Comparison of ENCODE assay signal across 2 cellular contexts in genomic region chr10:84429926-84430520, GRCh38.
TF ChIP-seq lines count a peak whose summit lies in the region.

No MANE protein-coding gene starts in this region.

TF ChIP-seq in HCT116, 20 proteins besides CTCF, POLR2A, EP300 and RAD21 (continued from another document):
- TF ChIP-seq JUND (IDR thresholded peaks at IDR 0.05): no peak
- TF ChIP-seq SIN3A (IDR thresholded peaks at IDR 0.05; ENCODE audit: low read depth): no peak
- TF ChIP-seq ATF3 (IDR thresholded peaks at IDR 0.05): no peak

TF ChIP-seq in HepG2, 621 proteins besides CTCF, POLR2A, EP300 and RAD21 (continued from another document):
- TF ChIP-seq ZNF576 (CRISPR knock-in tag; IDR thresholded peaks at IDR 0.05): no peak
- TF ChIP-seq DNMT3B (CRISPR knock-in tag; conservative IDR thresholded peaks at IDR 0.05): no peak
- TF ChIP-seq, protein P1, sequence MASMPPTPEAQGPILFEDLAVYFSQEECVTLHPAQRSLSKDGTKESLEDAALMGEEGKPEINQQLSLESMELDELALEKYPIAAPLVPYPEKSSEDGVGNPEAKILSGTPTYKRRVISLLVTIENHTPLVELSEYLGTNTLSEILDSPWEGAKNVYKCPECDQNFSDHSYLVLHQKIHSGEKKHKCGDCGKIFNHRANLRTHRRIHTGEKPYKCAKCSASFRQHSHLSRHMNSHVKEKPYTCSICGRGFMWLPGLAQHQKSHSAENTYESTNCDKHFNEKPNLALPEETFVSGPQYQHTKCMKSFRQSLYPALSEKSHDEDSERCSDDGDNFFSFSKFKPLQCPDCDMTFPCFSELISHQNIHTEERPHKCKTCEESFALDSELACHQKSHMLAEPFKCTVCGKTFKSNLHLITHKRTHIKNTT (CRISPR knock-in tag; IDR thresholded peaks at IDR 0.05): no peak
- TF ChIP-seq HOMEZ (CRISPR knock-in tag; IDR thresholded peaks at IDR 0.05; ENCODE audit: low read depth): 0 out of 2 replicates have a peak, but pooled peaks have one; percentile 18
- no peak for TF ChIP-seq PAXIP1 (CRISPR knock-in tag; conservative IDR thresholded peaks at IDR 0.05)
- no peak for TF ChIP-seq ZNF782 (CRISPR knock-in tag; IDR thresholded peaks at IDR 0.05; ENCODE audit: borderline replicate concordance)
- peak; percentile 50; the same call in 1 of the 2 replicates for TF ChIP-seq FOXA3 (CRISPR knock-in tag; IDR thresholded peaks at IDR 0.05)
- TF ChIP-seq ZNF20 (CRISPR knock-in tag; IDR thresholded peaks at IDR 0.05): no peak
- no peak for TF ChIP-seq TOE1 (CRISPR knock-in tag; IDR thresholded peaks at IDR 0.05)
- TF ChIP-seq ZNF460 (CRISPR knock-in tag; IDR thresholded peaks at IDR 0.05; ENCODE audit: borderline replicate concordance): no peak
- no peak for TF ChIP-seq ZBTB39 (CRISPR knock-in tag; IDR thresholded peaks at IDR 0.05)
- peak; percentile 91 for TF ChIP-seq SMC3 (IDR thresholded peaks at IDR 0.05; ENCODE audit: low read length)
- TF ChIP-seq CCAR2 (optimal IDR thresholded peaks at IDR 0.05; ENCODE audit: low read depth, low read length): no peak
- peak; percentile 82 for TF ChIP-seq STAG1 (CRISPR knock-in tag; IDR thresholded peaks at IDR 0.05)
- TF ChIP-seq ZMYM3 (CRISPR knock-in tag; IDR thresholded peaks at IDR 0.05): no peak
- TF ChIP-seq, protein P2, sequence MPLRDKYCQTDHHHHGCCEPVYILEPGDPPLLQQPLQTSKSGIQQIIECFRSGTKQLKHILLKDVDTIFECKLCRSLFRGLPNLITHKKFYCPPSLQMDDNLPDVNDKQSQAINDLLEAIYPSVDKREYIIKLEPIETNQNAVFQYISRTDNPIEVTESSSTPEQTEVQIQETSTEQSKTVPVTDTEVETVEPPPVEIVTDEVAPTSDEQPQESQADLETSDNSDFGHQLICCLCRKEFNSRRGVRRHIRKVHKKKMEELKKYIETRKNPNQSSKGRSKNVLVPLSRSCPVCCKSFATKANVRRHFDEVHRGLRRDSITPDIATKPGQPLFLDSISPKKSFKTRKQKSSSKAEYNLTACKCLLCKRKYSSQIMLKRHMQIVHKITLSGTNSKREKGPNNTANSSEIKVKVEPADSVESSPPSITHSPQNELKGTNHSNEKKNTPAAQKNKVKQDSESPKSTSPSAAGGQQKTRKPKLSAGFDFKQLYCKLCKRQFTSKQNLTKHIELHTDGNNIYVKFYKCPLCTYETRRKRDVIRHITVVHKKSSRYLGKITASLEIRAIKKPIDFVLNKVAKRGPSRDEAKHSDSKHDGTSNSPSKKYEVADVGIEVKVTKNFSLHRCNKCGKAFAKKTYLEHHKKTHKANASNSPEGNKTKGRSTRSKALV (CRISPR knock-in tag; IDR thresholded peaks at IDR 0.05): no peak
- TF ChIP-seq ZNF33B (CRISPR knock-in tag; IDR thresholded peaks at IDR 0.05): no peak
- 0 out of 2 replicates have a peak, but pooled peaks have one; percentile 48 for TF ChIP-seq SMAD3 (CRISPR knock-in tag; IDR thresholded peaks at IDR 0.05)
- TF ChIP-seq IRF1 (CRISPR knock-in tag; IDR thresholded peaks at IDR 0.05; ENCODE audit: low read depth): no peak
- TF ChIP-seq ZMYM4 (CRISPR knock-in tag; IDR thresholded peaks at IDR 0.05): peak; percentile 57; the same call in 1 of the 2 replicates
- no peak for TF ChIP-seq FOXA1 (IDR thresholded peaks at IDR 0.05)
- TF ChIP-seq FOXA1 (CRISPR knock-in tag; IDR thresholded peaks at IDR 0.05): peak; percentile 88
- TF ChIP-seq SMARCE1 (IDR thresholded peaks at IDR 0.05; ENCODE audit: borderline replicate concordance): no peak
- TF ChIP-seq FOSL2 (CRISPR knock-in tag; IDR thresholded peaks at IDR 0.05): 0 out of 2 replicates have a peak, but pooled peaks have one; percentile 22
- no peak for TF ChIP-seq ZNF569 (CRISPR knock-in tag; IDR thresholded peaks at IDR 0.05; ENCODE audit: borderline replicate concordance)
- no peak for TF ChIP-seq ZFP36L2 (CRISPR knock-in tag; IDR thresholded peaks at IDR 0.05)
- no peak for TF ChIP-seq ZBTB10 (CRISPR knock-in tag; IDR thresholded peaks at IDR 0.05; ENCODE audit: borderline replicate concordance)
- no peak for TF ChIP-seq ZNF570 (CRISPR knock-in tag; IDR thresholded peaks at IDR 0.05; ENCODE audit: borderline replicate concordance)
- no peak for TF ChIP-seq BATF2 (CRISPR knock-in tag; IDR thresholded peaks at IDR 0.05)
- TF ChIP-seq, protein P3, sequence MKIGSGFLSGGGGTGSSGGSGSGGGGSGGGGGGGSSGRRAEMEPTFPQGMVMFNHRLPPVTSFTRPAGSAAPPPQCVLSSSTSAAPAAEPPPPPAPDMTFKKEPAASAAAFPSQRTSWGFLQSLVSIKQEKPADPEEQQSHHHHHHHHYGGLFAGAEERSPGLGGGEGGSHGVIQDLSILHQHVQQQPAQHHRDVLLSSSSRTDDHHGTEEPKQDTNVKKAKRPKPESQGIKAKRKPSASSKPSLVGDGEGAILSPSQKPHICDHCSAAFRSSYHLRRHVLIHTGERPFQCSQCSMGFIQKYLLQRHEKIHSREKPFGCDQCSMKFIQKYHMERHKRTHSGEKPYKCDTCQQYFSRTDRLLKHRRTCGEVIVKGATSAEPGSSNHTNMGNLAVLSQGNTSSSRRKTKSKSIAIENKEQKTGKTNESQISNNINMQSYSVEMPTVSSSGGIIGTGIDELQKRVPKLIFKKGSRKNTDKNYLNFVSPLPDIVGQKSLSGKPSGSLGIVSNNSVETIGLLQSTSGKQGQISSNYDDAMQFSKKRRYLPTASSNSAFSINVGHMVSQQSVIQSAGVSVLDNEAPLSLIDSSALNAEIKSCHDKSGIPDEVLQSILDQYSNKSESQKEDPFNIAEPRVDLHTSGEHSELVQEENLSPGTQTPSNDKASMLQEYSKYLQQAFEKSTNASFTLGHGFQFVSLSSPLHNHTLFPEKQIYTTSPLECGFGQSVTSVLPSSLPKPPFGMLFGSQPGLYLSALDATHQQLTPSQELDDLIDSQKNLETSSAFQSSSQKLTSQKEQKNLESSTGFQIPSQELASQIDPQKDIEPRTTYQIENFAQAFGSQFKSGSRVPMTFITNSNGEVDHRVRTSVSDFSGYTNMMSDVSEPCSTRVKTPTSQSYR (CRISPR knock-in tag; IDR thresholded peaks at IDR 0.05; ENCODE audit: borderline replicate concordance): no peak
- TF ChIP-seq ZNF629 (CRISPR knock-in tag; conservative IDR thresholded peaks at IDR 0.05): no peak
- peak; percentile 42; the same call in 1 of the 2 replicates for TF ChIP-seq GATAD2A (CRISPR knock-in tag; IDR thresholded peaks at IDR 0.05)
- no peak for TF ChIP-seq CENPT (CRISPR knock-in tag; IDR thresholded peaks at IDR 0.05; ENCODE audit: low read depth)
